8 cellular contexts compared by ENCODE assay signal in the genomic region with DNA sequence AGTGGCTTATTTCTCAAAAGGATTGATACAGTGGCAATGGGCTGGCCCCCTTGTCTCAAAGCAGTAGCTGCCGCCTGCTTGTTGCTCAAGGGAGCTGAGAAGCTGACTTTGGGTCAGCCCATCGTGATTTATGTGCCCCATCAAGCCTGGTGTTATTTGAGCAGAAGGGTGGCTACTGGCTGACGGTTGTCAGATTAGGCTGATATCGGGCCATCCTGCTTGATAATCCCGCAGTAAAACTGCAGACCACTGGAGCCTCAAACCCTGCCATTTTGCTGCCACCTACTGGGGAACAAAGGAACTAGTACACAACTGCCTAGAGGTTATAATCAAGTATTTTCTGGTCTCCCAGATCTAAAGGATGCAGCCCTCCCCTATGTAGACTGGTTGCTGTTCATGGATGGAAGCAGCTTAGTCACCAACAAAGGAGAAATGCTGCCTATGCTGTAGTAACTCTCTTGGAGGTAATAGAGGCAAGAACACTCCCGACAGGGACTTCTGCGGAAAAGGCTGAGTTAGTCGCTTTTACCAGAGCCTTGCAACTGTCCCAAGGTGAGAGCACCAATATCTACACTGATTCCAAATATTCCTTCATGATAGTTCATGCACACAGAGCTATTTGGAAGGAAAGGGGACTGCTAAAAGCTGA.
DNase-seq lines count a peak whose midpoint lies in the region; ATAC-seq, FAIRE-seq and TF ChIP-seq lines count a peak whose summit lies in the region.

No MANE protein-coding gene starts in this region.

- no peak overlapping the region for H3K9ac ChIP-seq in HepG2 (ENCODE audit: insufficient read depth, low read depth, low read length)

- intact Hi-C loops in HepG2 (cut with micrococcal nuclease; ENCODE audit: unreplicated experiment): loop anchor here (1.0 kb wide), 2 partner anchors 91 to 356 kb away; no protein-coding TSS in a partner anchor

- H3K79me2 ChIP-seq in HepG2 (ENCODE audit: insufficient read depth, low read length): no peaks in the 10 kb centered on the region

- H3K4me1 ChIP-seq in HepG2 (ENCODE audit: insufficient read depth, low read length): no peaks in the 10 kb centered on the region

- H3K27ac Mint-ChIP-seq in WTC11 (no peak overlapping the region), chondrocyte (ENCODE audit: unreplicated experiment) (no peak overlapping the region)

- no TSS peak for BruUV-seq in HepG2 (replicated peaks; lab: Mats Ljungman, UMichigan)

- no peak overlapping the region for H3K4me2 ChIP-seq in HepG2 (ENCODE audit: low read depth, low read length)

- H3K27me3 ChIP-seq in HepG2 (ENCODE audit: control insufficient read depth in 1 of 2, insufficient read depth in 2 of 2, low read length in 2 of 2): no peaks in the 10 kb centered on the region

- CTCF ChIA-PET in WTC11 (lab: Charles Lee) (interaction anchor here (0.6 to 2.7 kb wide), 7 partner anchors 29 to 91 kb away, joined by 3 to 11 read pairs (median 6); no protein-coding TSS in a partner anchor), HepG2 (lab: Yijun Ruan, JAX; ENCODE audit: low intra/inter-chr PET ratio, low total read pairs) (interaction anchor here (0.8 to 2.6 kb wide), 3 partner anchors 71 to 91 kb away, joined by 3 to 21 read pairs (median 4); no protein-coding TSS in a partner anchor)

- in situ Hi-C loops in HepG2 (cut with HindIII; ENCODE audit: extremely low pct_ligation_motif_present, low pct_unique_long_range_greater_than_20kb): no loop called here

- H3K36me3 ChIP-seq in HepG2 (replicated peaks in 1 of 2; ENCODE audit: control insufficient read depth in 1 of 2, insufficient read depth in 2 of 2, low read length in 2 of 2): peaks cover 0 to 8% of the 10 kb centered on the region in 2 experiments; a peak in 2 of 5 replicates

- TF ChIP-seq EP300 in HepG2 (IDR thresholded peaks at IDR 0.05; ENCODE audit: low read depth in 2 of 2, low read length in 2 of 2) (no peak), HepG2 (CRISPR knock-in tag; IDR thresholded peaks at IDR 0.05; ENCODE audit: borderline replicate concordance) (no peak)

- no peaks in the 10 kb centered on the region for H4K20me1 ChIP-seq in HepG2 (ENCODE audit: insufficient read depth, low read length)

- no peak overlapping the region for H3K4me3 ChIP-seq in HepG2 (replicated peaks in 1 of 3; ENCODE audit: insufficient read depth in 1 of 3, low read depth in 2 of 3, low read length in 3 of 3)

- TF ChIP-seq CTCF in WTC11 (IDR thresholded peaks at IDR 0.05): peak; percentile 70
- TF ChIP-seq CTCF in chondrocyte (IDR thresholded peaks at IDR 0.05): peak; percentile 95
- peak; percentile 91 for TF ChIP-seq CTCF in HepG2 (CRISPR knock-in tag; IDR thresholded peaks at IDR 0.05)

- no peaks in the 10 kb centered on the region for H3K36me3 Mint-ChIP-seq in WTC11
- no peaks in the 10 kb centered on the region for H3K36me3 Mint-ChIP-seq in chondrocyte (ENCODE audit: low read depth)

- no peaks in the 10 kb centered on the region for H3K9me3 Mint-ChIP-seq in WTC11
- no peaks in the 10 kb centered on the region for H3K9me3 Mint-ChIP-seq in chondrocyte (ENCODE audit: low read depth)

- H3K4me1 Mint-ChIP-seq in WTC11: no peaks in the 10 kb centered on the region
- H3K4me1 Mint-ChIP-seq in chondrocyte (ENCODE audit: low read depth): peaks cover 2% of the 10 kb centered on the region

- TF ChIP-seq POLR2A in HepG2 (IDR thresholded peaks at IDR 0.05; ENCODE audit: insufficient read depth in 1 of 2, low read depth in 2 of 2, low read length in 2 of 2): no peak

- no peak overlapping the region for H3K4me3 Mint-ChIP-seq in WTC11
- no peak overlapping the region for H3K4me3 Mint-ChIP-seq in chondrocyte (ENCODE audit: unreplicated experiment)

- TF ChIP-seq RAD21 in HepG2 (CRISPR knock-in tag; IDR thresholded peaks at IDR 0.05): peak; percentile 85

- DNase-seq in activated gamma-delta T cell treated with Interleukin-2 at 50 U/mL for 16 hours (peak; percentile 54), activated gamma-delta T cell (lab: John Stamatoyannopoulos, UW) (no peak), NCI-H2081 (lab: John Stamatoyannopoulos, UW) (peak; percentile 73 to 79), WTC11 (ENCODE audit: low spot score) (peak; percentile 69), chondrocyte (ENCODE audit: low spot score) (no peak), HepG2 (ENCODE audit: low spot score) (peak; percentile 57)
- peak; percentile 1 to 6 for DNase-seq in stimulated activated CD8-positive, alpha-beta memory T cell treated with anti-CD3 and anti-CD28 coated beads, Interleukin-15, amount 100 ng/mL, for 4 hours (ENCODE audit: low read depth in 2 of 2)

- no peaks in the 10 kb centered on the region for H3K27me3 Mint-ChIP-seq in WTC11 (ENCODE audit: low read depth)
- H3K27me3 Mint-ChIP-seq in chondrocyte (ENCODE audit: low read depth): no peaks in the 10 kb centered on the region

- POLR2A ChIA-PET in WTC11 (lab: Charles Lee): interaction anchor here (0.9 kb wide), 1 partner anchor 88 kb away, joined by 3 read pairs; no protein-coding TSS in a partner anchor
- POLR2A ChIA-PET in HepG2 (lab: Yijun Ruan, JAX): no interaction called here

- WGBS in HepG2 (ENCODE audit: low lambda C conversion rate): 62% methylated on average over 8 of the region's 8 CpGs

- H3K9me3 ChIP-seq in HepG2 (ENCODE audit: low read length): no peaks in the 10 kb centered on the region

- ATAC-seq in HG02763 (IDR thresholded peaks at IDR 0.05; ENCODE audit: unreplicated experiment) (peak; percentile 71), WTC11 (peak; percentile 96), HepG2 (peak; percentile 92)

- H3K27ac ChIP-seq in HepG2 (ENCODE audit: extremely low read length, insufficient read depth, low read length): no peak overlapping the region

- H2AFZ ChIP-seq in HepG2 (ENCODE audit: low read length): no peak overlapping the region

- peak; percentile 66 for FAIRE-seq in HepG2 (lab: Jason Lieb, UNC)

TF ChIP-seq in WTC11, 78 proteins besides CTCF, POLR2A, EP300 and RAD21 (continues in another document):
- TF ChIP-seq, protein P1, sequence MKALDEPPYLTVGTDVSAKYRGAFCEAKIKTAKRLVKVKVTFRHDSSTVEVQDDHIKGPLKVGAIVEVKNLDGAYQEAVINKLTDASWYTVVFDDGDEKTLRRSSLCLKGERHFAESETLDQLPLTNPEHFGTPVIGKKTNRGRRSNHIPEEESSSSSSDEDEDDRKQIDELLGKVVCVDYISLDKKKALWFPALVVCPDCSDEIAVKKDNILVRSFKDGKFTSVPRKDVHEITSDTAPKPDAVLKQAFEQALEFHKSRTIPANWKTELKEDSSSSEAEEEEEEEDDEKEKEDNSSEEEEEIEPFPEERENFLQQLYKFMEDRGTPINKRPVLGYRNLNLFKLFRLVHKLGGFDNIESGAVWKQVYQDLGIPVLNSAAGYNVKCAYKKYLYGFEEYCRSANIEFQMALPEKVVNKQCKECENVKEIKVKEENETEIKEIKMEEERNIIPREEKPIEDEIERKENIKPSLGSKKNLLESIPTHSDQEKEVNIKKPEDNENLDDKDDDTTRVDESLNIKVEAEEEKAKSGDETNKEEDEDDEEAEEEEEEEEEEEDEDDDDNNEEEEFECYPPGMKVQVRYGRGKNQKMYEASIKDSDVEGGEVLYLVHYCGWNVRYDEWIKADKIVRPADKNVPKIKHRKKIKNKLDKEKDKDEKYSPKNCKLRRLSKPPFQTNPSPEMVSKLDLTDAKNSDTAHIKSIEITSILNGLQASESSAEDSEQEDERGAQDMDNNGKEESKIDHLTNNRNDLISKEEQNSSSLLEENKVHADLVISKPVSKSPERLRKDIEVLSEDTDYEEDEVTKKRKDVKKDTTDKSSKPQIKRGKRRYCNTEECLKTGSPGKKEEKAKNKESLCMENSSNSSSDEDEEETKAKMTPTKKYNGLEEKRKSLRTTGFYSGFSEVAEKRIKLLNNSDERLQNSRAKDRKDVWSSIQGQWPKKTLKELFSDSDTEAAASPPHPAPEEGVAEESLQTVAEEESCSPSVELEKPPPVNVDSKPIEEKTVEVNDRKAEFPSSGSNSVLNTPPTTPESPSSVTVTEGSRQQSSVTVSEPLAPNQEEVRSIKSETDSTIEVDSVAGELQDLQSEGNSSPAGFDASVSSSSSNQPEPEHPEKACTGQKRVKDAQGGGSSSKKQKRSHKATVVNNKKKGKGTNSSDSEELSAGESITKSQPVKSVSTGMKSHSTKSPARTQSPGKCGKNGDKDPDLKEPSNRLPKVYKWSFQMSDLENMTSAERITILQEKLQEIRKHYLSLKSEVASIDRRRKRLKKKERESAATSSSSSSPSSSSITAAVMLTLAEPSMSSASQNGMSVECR (CRISPR knock-in tag; IDR thresholded peaks at IDR 0.05; ENCODE audit: borderline replicate concordance): no peak
- TF ChIP-seq ZNF317 (CRISPR knock-in tag; IDR thresholded peaks at IDR 0.05; ENCODE audit: borderline replicate concordance, low read depth): no peak

TF ChIP-seq in HepG2, 621 proteins besides CTCF, POLR2A, EP300 and RAD21 (continues in another document):
- TF ChIP-seq, protein P2, sequence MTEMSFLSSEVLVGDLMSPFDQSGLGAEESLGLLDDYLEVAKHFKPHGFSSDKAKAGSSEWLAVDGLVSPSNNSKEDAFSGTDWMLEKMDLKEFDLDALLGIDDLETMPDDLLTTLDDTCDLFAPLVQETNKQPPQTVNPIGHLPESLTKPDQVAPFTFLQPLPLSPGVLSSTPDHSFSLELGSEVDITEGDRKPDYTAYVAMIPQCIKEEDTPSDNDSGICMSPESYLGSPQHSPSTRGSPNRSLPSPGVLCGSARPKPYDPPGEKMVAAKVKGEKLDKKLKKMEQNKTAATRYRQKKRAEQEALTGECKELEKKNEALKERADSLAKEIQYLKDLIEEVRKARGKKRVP (CRISPR knock-in tag; IDR thresholded peaks at IDR 0.05): no peak
- TF ChIP-seq CAMTA2 (CRISPR knock-in tag; IDR thresholded peaks at IDR 0.05; ENCODE audit: borderline replicate concordance): no peak
- TF ChIP-seq ZKSCAN5 (CRISPR knock-in tag; IDR thresholded peaks at IDR 0.05): no peak
- TF ChIP-seq, protein P3, sequence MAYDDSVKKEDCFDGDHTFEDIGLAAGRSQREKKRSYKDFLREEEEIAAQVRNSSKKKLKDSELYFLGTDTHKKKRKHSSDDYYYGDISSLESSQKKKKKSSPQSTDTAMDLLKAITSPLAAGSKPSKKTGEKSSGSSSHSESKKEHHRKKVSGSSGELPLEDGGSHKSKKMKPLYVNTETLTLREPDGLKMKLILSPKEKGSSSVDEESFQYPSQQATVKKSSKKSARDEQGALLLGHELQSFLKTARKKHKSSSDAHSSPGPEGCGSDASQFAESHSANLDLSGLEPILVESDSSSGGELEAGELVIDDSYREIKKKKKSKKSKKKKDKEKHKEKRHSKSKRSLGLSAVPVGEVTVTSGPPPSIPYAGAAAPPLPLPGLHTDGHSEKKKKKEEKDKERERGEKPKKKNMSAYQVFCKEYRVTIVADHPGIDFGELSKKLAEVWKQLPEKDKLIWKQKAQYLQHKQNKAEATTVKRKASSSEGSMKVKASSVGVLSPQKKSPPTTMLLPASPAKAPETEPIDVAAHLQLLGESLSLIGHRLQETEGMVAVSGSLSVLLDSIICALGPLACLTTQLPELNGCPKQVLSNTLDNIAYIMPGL (CRISPR knock-in tag; IDR thresholded peaks at IDR 0.05; ENCODE audit: borderline replicate concordance in 1 of 2, low read depth in 1 of 2): peak in 1 of 2 experiments; percentile 32; a peak in 1 of 4 replicates
- TF ChIP-seq PCBP2 (optimal IDR thresholded peaks at IDR 0.05; ENCODE audit: low read depth, low read length, poor library complexity, severe bottlenecking): no peak
- no peak for TF ChIP-seq CENPX (CRISPR knock-in tag; IDR thresholded peaks at IDR 0.05)

Comparison
In these comparisons a context has a peak if more than half of its experiments do, and no peak if none do; other contexts are left out.
1. DNase-seq: peak in activated gamma-delta T cell treated with Interleukin-2 at 50 U/mL for 16 hours (single experiment), NCI-H2081 (2 of 2), WTC11 (single experiment), HepG2 (single experiment) and stimulated activated CD8-positive, alpha-beta memory T cell treated with anti-CD3 and anti-CD28 coated beads, Interleukin-15, amount 100 ng/mL, for 4 hours (2 of 2); none in activated gamma-delta T cell (single experiment) and chondrocyte (single experiment).
2. Peak in every context shown above with its lines, with median percentiles within 50 percentile points of each other: ATAC-seq and CTCF ChIP-seq.